ENCODE assay signal across 1 cellular context in the genomic region with DNA sequence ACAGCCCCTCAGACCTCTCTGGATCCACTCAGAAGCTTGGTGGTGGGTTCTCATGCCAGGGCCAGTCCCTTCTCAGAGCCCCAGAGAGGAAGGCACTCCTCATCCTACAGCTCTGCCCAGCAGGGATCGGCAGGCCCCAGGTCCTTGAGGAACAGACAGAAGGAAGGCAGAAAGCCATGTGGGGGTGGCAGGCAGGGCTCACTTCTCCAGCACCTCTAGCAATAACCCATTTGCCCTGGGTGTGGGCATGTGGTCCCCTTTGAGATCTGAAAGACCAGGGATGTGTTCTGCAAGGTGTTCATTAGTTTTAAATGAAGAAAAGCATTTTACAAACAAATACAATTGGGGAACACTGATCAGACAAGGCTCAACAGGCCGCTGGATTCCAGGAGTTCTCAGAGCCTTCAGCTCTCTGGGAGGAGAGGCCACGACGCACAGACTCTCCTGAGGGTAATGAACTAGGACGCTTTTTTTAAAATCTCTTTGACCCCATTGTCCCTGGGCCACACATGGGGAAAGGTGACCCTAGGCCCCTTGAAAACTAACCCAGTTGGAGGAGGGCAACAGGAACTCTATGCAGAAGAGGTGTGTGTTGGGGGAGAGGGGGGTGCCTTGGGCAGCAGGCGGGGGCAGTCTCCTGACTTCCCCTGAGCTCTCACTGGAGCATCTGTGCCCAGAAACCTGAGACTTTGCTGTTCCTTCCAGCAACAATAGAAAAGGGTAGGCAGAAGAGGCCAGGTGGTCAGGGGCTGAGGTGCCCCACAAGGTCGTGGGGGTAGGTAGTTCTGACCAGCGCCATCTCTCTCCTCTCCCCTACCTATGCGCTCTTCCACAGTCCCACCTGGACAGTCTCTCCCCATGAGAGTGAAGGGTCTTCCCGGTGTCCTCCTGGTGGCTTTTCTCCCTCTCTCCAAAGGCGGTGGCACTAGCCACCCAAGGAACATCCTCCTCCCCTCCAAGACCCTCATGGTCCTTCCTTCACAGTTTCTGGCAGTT.
TF ChIP-seq lines count a peak whose summit lies in the region.

No MANE protein-coding gene starts in this region.

TF ChIP-seq in H1, 55 proteins besides CTCF, POLR2A, EP300 and RAD21:
- no peak for TF ChIP-seq SIN3A (conservative IDR thresholded peaks at IDR 0.05 in 1 of 2, IDR thresholded peaks at IDR 0.05 in 1 of 2; ENCODE audit: low read depth in 1 of 2, low read length in 2 of 2)
- no peak for TF ChIP-seq PHF8 (conservative IDR thresholded peaks at IDR 0.05; ENCODE audit: low read depth, low read length)
- TF ChIP-seq, protein P1, sequence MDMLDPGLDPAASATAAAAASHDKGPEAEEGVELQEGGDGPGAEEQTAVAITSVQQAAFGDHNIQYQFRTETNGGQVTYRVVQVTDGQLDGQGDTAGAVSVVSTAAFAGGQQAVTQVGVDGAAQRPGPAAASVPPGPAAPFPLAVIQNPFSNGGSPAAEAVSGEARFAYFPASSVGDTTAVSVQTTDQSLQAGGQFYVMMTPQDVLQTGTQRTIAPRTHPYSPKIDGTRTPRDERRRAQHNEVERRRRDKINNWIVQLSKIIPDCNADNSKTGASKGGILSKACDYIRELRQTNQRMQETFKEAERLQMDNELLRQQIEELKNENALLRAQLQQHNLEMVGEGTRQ (IDR thresholded peaks at IDR 0.05; ENCODE audit: low read length) = no peak
- TF ChIP-seq, protein P2, sequence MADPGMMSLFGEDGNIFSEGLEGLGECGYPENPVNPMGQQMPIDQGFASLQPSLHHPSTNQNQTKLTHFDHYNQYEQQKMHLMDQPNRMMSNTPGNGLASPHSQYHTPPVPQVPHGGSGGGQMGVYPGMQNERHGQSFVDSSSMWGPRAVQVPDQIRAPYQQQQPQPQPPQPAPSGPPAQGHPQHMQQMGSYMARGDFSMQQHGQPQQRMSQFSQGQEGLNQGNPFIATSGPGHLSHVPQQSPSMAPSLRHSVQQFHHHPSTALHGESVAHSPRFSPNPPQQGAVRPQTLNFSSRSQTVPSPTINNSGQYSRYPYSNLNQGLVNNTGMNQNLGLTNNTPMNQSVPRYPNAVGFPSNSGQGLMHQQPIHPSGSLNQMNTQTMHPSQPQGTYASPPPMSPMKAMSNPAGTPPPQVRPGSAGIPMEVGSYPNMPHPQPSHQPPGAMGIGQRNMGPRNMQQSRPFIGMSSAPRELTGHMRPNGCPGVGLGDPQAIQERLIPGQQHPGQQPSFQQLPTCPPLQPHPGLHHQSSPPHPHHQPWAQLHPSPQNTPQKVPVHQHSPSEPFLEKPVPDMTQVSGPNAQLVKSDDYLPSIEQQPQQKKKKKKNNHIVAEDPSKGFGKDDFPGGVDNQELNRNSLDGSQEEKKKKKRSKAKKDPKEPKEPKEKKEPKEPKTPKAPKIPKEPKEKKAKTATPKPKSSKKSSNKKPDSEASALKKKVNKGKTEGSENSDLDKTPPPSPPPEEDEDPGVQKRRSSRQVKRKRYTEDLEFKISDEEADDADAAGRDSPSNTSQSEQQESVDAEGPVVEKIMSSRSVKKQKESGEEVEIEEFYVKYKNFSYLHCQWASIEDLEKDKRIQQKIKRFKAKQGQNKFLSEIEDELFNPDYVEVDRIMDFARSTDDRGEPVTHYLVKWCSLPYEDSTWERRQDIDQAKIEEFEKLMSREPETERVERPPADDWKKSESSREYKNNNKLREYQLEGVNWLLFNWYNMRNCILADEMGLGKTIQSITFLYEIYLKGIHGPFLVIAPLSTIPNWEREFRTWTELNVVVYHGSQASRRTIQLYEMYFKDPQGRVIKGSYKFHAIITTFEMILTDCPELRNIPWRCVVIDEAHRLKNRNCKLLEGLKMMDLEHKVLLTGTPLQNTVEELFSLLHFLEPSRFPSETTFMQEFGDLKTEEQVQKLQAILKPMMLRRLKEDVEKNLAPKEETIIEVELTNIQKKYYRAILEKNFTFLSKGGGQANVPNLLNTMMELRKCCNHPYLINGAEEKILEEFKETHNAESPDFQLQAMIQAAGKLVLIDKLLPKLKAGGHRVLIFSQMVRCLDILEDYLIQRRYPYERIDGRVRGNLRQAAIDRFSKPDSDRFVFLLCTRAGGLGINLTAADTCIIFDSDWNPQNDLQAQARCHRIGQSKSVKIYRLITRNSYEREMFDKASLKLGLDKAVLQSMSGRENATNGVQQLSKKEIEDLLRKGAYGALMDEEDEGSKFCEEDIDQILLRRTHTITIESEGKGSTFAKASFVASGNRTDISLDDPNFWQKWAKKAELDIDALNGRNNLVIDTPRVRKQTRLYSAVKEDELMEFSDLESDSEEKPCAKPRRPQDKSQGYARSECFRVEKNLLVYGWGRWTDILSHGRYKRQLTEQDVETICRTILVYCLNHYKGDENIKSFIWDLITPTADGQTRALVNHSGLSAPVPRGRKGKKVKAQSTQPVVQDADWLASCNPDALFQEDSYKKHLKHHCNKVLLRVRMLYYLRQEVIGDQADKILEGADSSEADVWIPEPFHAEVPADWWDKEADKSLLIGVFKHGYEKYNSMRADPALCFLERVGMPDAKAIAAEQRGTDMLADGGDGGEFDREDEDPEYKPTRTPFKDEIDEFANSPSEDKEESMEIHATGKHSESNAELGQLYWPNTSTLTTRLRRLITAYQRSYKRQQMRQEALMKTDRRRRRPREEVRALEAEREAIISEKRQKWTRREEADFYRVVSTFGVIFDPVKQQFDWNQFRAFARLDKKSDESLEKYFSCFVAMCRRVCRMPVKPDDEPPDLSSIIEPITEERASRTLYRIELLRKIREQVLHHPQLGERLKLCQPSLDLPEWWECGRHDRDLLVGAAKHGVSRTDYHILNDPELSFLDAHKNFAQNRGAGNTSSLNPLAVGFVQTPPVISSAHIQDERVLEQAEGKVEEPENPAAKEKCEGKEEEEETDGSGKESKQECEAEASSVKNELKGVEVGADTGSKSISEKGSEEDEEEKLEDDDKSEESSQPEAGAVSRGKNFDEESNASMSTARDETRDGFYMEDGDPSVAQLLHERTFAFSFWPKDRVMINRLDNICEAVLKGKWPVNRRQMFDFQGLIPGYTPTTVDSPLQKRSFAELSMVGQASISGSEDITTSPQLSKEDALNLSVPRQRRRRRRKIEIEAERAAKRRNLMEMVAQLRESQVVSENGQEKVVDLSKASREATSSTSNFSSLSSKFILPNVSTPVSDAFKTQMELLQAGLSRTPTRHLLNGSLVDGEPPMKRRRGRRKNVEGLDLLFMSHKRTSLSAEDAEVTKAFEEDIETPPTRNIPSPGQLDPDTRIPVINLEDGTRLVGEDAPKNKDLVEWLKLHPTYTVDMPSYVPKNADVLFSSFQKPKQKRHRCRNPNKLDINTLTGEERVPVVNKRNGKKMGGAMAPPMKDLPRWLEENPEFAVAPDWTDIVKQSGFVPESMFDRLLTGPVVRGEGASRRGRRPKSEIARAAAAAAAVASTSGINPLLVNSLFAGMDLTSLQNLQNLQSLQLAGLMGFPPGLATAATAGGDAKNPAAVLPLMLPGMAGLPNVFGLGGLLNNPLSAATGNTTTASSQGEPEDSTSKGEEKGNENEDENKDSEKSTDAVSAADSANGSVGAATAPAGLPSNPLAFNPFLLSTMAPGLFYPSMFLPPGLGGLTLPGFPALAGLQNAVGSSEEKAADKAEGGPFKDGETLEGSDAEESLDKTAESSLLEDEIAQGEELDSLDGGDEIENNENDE (IDR thresholded peaks at IDR 0.05; ENCODE audit: insufficient replicate concordance, low read length) = no peak
